ENCODE assay signal across 9 cellular contexts in the genomic region with DNA sequence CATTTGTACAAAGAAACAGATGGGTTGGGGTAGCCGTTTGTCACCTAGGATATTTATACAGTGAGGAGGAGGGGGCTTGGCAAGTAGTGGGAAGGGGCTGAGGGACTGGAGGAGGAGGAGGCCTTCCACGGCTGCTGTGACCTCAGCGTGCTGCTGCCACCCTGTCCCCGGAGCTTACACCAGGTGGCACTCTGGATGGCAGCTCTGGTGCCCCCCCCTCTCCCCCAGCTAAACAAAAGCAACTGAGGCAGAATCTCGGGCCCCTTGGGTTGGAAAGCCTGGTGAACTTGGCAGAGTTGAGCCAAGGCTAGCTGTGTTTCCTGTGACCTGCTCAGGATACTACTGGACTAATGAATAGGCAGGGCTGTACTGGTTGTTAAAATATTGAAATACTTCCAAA.
"Had no signal": no experiment of that assay in that cellular context is flagged by ENCODE, and none has a peak within 500 bp of the region (broad histone marks: within the 10 kb centered on the region; RNA-seq: fewer than 3 reads in every experiment).

No MANE protein-coding gene starts in this region.

- H2AFZ ChIP-seq: GM23248 had no signal

- H3K4me1 ChIP-seq: HAP-1 had no signal

- H3K27ac ChIP-seq: GM23248, HL-60 had no signal

- DNase-seq: GM23248, GOT3, H7, HFFc6, KBM-7 had no signal

- H3K9ac ChIP-seq: GM23248 had no signal

- H3K9me3 ChIP-seq: HAP-1 had no signal

- ATAC-seq: HCT116, HepG2 had no signal

- H3K4me3 ChIP-seq: GM23248, HAP-1 had no signal

- H3K36me3 ChIP-seq: HAP-1 had no signal
